Comparison of ENCODE assay signal across 1 cellular context in genomic region chr11:32374261-32374711, GRCh38.
TF ChIP-seq lines count a peak whose summit lies in the region.

No MANE protein-coding gene starts in this region.

TF ChIP-seq in K562, 482 proteins besides CTCF, POLR2A, EP300 and RAD21 (continued from another document and continues in another):
- peak; percentile 23; the same call in 1 of the 2 replicates for TF ChIP-seq SP1 (CRISPR knock-in tag; IDR thresholded peaks at IDR 0.05)
- TF ChIP-seq CXXC5 (CRISPR knock-in tag; IDR thresholded peaks at IDR 0.05), result peak; percentile 15; the same call in 1 of the 2 replicates
- TF ChIP-seq, protein P1, sequence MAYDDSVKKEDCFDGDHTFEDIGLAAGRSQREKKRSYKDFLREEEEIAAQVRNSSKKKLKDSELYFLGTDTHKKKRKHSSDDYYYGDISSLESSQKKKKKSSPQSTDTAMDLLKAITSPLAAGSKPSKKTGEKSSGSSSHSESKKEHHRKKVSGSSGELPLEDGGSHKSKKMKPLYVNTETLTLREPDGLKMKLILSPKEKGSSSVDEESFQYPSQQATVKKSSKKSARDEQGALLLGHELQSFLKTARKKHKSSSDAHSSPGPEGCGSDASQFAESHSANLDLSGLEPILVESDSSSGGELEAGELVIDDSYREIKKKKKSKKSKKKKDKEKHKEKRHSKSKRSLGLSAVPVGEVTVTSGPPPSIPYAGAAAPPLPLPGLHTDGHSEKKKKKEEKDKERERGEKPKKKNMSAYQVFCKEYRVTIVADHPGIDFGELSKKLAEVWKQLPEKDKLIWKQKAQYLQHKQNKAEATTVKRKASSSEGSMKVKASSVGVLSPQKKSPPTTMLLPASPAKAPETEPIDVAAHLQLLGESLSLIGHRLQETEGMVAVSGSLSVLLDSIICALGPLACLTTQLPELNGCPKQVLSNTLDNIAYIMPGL (CRISPR knock-in tag; IDR thresholded peaks at IDR 0.05), result no peak
- peak; percentile 52; the same call in 1 of the 2 replicates for TF ChIP-seq STAG1 (CRISPR knock-in tag; IDR thresholded peaks at IDR 0.05; ENCODE audit: borderline replicate concordance)
- TF ChIP-seq L3MBTL2 (IDR thresholded peaks at IDR 0.05), result peak; percentile 82
- TF ChIP-seq HDAC3 (IDR thresholded peaks at IDR 0.05; ENCODE audit: borderline replicate concordance, partially characterized antibody), result no peak
- no peak for TF ChIP-seq ZNF23 (CRISPR knock-in tag; IDR thresholded peaks at IDR 0.05)
- TF ChIP-seq NR2C1 (IDR thresholded peaks at IDR 0.05), result no peak
- TF ChIP-seq NR2C1 (tag; IDR thresholded peaks at IDR 0.05), result no peak
- TF ChIP-seq ZNF184 (CRISPR knock-in tag; IDR thresholded peaks at IDR 0.05), result no peak
- TF ChIP-seq ZNF140 (CRISPR knock-in tag; IDR thresholded peaks at IDR 0.05), result no peak
- peak; percentile 68; the same call in 1 of the 2 replicates for TF ChIP-seq ZNF511 (CRISPR knock-in tag; IDR thresholded peaks at IDR 0.05)
- no peak for TF ChIP-seq RFX1 (IDR thresholded peaks at IDR 0.05)
- TF ChIP-seq JUND (IDR thresholded peaks at IDR 0.05; ENCODE audit: borderline replicate concordance, low read depth, low read length), result peak; percentile 46
- TF ChIP-seq JUND (tag; IDR thresholded peaks at IDR 0.05; ENCODE audit: borderline replicate concordance, low read depth, low read length), result 0 out of 3 replicates have a peak, but pooled peaks have one; percentile 27
- no peak for TF ChIP-seq SRSF3 (IDR thresholded peaks at IDR 0.05; ENCODE audit: insufficient read depth, low read length)
- TF ChIP-seq E2F8 (IDR thresholded peaks at IDR 0.05; ENCODE audit: low read depth, partially characterized antibody), result no peak
- no peak for TF ChIP-seq MEIS2 (IDR thresholded peaks at IDR 0.05; ENCODE audit: partially characterized antibody)
- 0 out of 2 replicates have a peak, but pooled peaks have one; percentile 38 for TF ChIP-seq NBN (IDR thresholded peaks at IDR 0.05; ENCODE audit: low read depth)
- TF ChIP-seq SMC3 (conservative IDR thresholded peaks at IDR 0.05; ENCODE audit: insufficient read depth, low read depth, low read length), result peak; percentile 68
- TF ChIP-seq SMAD2 (IDR thresholded peaks at IDR 0.05; ENCODE audit: low read depth, low read length), result no peak
- TF ChIP-seq ZBTB7A (IDR thresholded peaks at IDR 0.05; ENCODE audit: borderline replicate concordance, control insufficient read depth, low read depth, low read length), result no peak
- peak; percentile 32; the same call in 1 of the 2 replicates for TF ChIP-seq ZFX (CRISPR knock-in tag; IDR thresholded peaks at IDR 0.05)
- peak in 1 of 2 experiments; percentile 85; a peak in 2 of 3 replicates for TF ChIP-seq CBX3 (IDR thresholded peaks at IDR 0.05; ENCODE audit: borderline replicate concordance in 1 of 2, low read length in 2 of 2)
- TF ChIP-seq ZBTB33 (CRISPR knock-in tag; IDR thresholded peaks at IDR 0.05), result no peak
- 0 out of 2 replicates have a peak, but pooled peaks have one; percentile 19 for TF ChIP-seq ESRRA (IDR thresholded peaks at IDR 0.05; ENCODE audit: borderline replicate concordance, low read depth)
- TF ChIP-seq GATA2 (CRISPR knock-in tag; IDR thresholded peaks at IDR 0.05), result no peak
- no peak for TF ChIP-seq JUN (IDR thresholded peaks at IDR 0.05; ENCODE audit: borderline replicate concordance, low read depth, low read length)
- TF ChIP-seq JUN (CRISPR knock-in tag; IDR thresholded peaks at IDR 0.05; ENCODE audit: borderline replicate concordance), result no peak
- TF ChIP-seq GTF3C2 (IDR thresholded peaks at IDR 0.05; ENCODE audit: borderline replicate concordance, extremely low read depth, insufficient read length), result no peak
- peak; percentile 77 for TF ChIP-seq ELF1 (tag; IDR thresholded peaks at IDR 0.05)
- no peak for TF ChIP-seq RUNX1 (IDR thresholded peaks at IDR 0.05; ENCODE audit: low read depth)
- 0 out of 2 replicates have a peak, but pooled peaks have one; percentile 33 for TF ChIP-seq CREB1 (IDR thresholded peaks at IDR 0.05)
- TF ChIP-seq CREB1 (CRISPR knock-in tag; IDR thresholded peaks at IDR 0.05), result peak; percentile 56; the same call in 1 of the 2 replicates
- no peak for TF ChIP-seq ZZZ3 (IDR thresholded peaks at IDR 0.05)
- TF ChIP-seq ELF4 (CRISPR knock-in tag; IDR thresholded peaks at IDR 0.05), result peak; percentile 51; the same call in 1 of the 2 replicates
- TF ChIP-seq RFX5 (IDR thresholded peaks at IDR 0.05; ENCODE audit: low read depth, low read length), result no peak
- peak; percentile 53; the same call in 1 of the 2 replicates for TF ChIP-seq CC2D1A (IDR thresholded peaks at IDR 0.05)
- no peak for TF ChIP-seq SP2 (IDR thresholded peaks at IDR 0.05; ENCODE audit: extremely low read depth, low read depth, low read length, poor library complexity, severe bottlenecking)
- TF ChIP-seq HMGN3 (IDR thresholded peaks at IDR 0.05; ENCODE audit: borderline replicate concordance, extremely low read depth, insufficient read length, low read depth, low read length), result no peak
- TF ChIP-seq ZC3H8 (IDR thresholded peaks at IDR 0.05), result no peak
- no peak for TF ChIP-seq ERF (CRISPR knock-in tag; IDR thresholded peaks at IDR 0.05)
- TF ChIP-seq, protein P2, sequence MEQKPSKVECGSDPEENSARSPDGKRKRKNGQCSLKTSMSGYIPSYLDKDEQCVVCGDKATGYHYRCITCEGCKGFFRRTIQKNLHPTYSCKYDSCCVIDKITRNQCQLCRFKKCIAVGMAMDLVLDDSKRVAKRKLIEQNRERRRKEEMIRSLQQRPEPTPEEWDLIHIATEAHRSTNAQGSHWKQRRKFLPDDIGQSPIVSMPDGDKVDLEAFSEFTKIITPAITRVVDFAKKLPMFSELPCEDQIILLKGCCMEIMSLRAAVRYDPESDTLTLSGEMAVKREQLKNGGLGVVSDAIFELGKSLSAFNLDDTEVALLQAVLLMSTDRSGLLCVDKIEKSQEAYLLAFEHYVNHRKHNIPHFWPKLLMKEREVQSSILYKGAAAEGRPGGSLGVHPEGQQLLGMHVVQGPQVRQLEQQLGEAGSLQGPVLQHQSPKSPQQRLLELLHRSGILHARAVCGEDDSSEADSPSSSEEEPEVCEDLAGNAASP (IDR thresholded peaks at IDR 0.05), result no peak
- TF ChIP-seq RB1 (IDR thresholded peaks at IDR 0.05; ENCODE audit: low read depth), result peak; percentile 73; the same call in 1 of the 2 replicates
- TF ChIP-seq DMBX1 (CRISPR knock-in tag; IDR thresholded peaks at IDR 0.05; ENCODE audit: borderline replicate concordance), result no peak
- no peak for TF ChIP-seq POLR2G (IDR thresholded peaks at IDR 0.05; ENCODE audit: low read depth, low read length)
- TF ChIP-seq ZNF12 (CRISPR knock-in tag; IDR thresholded peaks at IDR 0.05), result no peak
- TF ChIP-seq HCFC1 (IDR thresholded peaks at IDR 0.05; ENCODE audit: low read depth, low read length), result peak; percentile 48; the same call in 1 of the 2 replicates
- TF ChIP-seq POLR3A (IDR thresholded peaks at IDR 0.05; ENCODE audit: borderline replicate concordance, extremely low read depth, insufficient read depth, insufficient read length), result no peak
- TF ChIP-seq CHAMP1 (IDR thresholded peaks at IDR 0.05), result no peak
- TF ChIP-seq MYBL2 (IDR thresholded peaks at IDR 0.05; ENCODE audit: low read depth), result no peak
- no peak for TF ChIP-seq MYBL2 (CRISPR knock-in tag; IDR thresholded peaks at IDR 0.05; ENCODE audit: borderline replicate concordance)
- peak; percentile 25 to 43; a peak in 1 of 4 replicates for TF ChIP-seq TBL1XR1 (IDR thresholded peaks at IDR 0.05; ENCODE audit: low read length in 2 of 2)
- TF ChIP-seq MAFF (IDR thresholded peaks at IDR 0.05; ENCODE audit: low read length), result no peak
- TF ChIP-seq STAT5A (IDR thresholded peaks at IDR 0.05; ENCODE audit: borderline replicate concordance, low read length), result no peak
- no peak for TF ChIP-seq POLR2AphosphoS2 (IDR thresholded peaks at IDR 0.05; ENCODE audit: low read length)
- TF ChIP-seq, protein P3, sequence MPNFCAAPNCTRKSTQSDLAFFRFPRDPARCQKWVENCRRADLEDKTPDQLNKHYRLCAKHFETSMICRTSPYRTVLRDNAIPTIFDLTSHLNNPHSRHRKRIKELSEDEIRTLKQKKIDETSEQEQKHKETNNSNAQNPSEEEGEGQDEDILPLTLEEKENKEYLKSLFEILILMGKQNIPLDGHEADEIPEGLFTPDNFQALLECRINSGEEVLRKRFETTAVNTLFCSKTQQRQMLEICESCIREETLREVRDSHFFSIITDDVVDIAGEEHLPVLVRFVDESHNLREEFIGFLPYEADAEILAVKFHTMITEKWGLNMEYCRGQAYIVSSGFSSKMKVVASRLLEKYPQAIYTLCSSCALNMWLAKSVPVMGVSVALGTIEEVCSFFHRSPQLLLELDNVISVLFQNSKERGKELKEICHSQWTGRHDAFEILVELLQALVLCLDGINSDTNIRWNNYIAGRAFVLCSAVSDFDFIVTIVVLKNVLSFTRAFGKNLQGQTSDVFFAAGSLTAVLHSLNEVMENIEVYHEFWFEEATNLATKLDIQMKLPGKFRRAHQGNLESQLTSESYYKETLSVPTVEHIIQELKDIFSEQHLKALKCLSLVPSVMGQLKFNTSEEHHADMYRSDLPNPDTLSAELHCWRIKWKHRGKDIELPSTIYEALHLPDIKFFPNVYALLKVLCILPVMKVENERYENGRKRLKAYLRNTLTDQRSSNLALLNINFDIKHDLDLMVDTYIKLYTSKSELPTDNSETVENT (CRISPR knock-in tag; IDR thresholded peaks at IDR 0.05), result no peak
- TF ChIP-seq MAFK (IDR thresholded peaks at IDR 0.05; ENCODE audit: low read length), result 0 out of 2 replicates have a peak, but pooled peaks have one; percentile 25
